Comparison of ENCODE assay signal across 14 cellular contexts in genomic region chr1:112026018-112026417, GRCh38. TPM values are rescaled to one million over a fixed set of nuclear protein-coding genes. Genes with fewer than 3 reads are reported as not detected.
"Had no signal": no experiment of that assay in that cellular context is flagged by ENCODE, and none has a peak within 500 bp of the region (broad histone marks: within the 10 kb centered on the region; RNA-seq: fewer than 3 reads in every experiment).

No MANE protein-coding gene starts in this region.

- H3K4me1 ChIP-seq: foreskin keratinocyte, sigmoid colon, suprapubic skin had no signal

- H3K9me3 ChIP-seq: sigmoid colon, suprapubic skin had no signal

- H3K4me3 ChIP-seq: sigmoid colon, suprapubic skin had no signal

- H3K27me3 ChIP-seq: brain microvascular endothelial cell, sigmoid colon had no signal

- H3K27ac ChIP-seq: brain microvascular endothelial cell, foreskin keratinocyte, sigmoid colon, suprapubic skin had no signal

- DNase-seq: activated CD4-positive, alpha-beta T cell treated with anti-CD3 and anti-CD28 coated beads for 4 hours; activated CD8-positive, alpha-beta memory T cell treated with anti-CD3 and anti-CD28 coated beads, Interleukin-2, amount 50 U/mL, for 4 hours; activated CD8-positive, alpha-beta T cell treated with anti-CD3 and anti-CD28 coated beads for 36 hours; activated gamma-delta T cell treated with Interleukin-2 at 50 U/mL for 16 hours; activated naive CD8-positive, alpha-beta T cell treated with anti-CD3 and anti-CD28 coated beads, Interleukin-2, amount 50 U/mL, for 24 hours; activated T-cell treated with anti-CD3 and anti-CD28 coated beads, Interleukin-2, amount 50 U/mL, for 72 hours; brain microvascular endothelial cell; foreskin keratinocyte; head of caudate nucleus; occipital lobe; sigmoid colon; stimulated activated CD4-positive, alpha-beta T cell treated with anti-CD3 and anti-CD28 coated beads, Interleukin-12 subunit alpha, Interleukin-12 subunit beta, amount 100 ng/mL, for 4 hours; stimulated activated naive CD4-positive, alpha-beta T cell treated with Interleukin-2 at 50 U/mL for 16 hours had no signal

- ATAC-seq: activated CD8-positive, alpha-beta T cell treated with anti-CD3 and anti-CD28 coated beads for 36 hours; activated naive CD8-positive, alpha-beta T cell treated with anti-CD3 and anti-CD28 coated beads, Interleukin-2, amount 50 U/mL, for 24 hours; activated T-cell treated with anti-CD3 and anti-CD28 coated beads, Interleukin-2, amount 50 U/mL, for 72 hours; foreskin keratinocyte had no signal

- H3K36me3 ChIP-seq: brain microvascular endothelial cell, sigmoid colon, suprapubic skin had no signal

RNA-seq across cellular contexts. Expression of gene KCND3, which starts 36.5 kb away (rescaled TPM):
- total RNA-seq: activated CD8-positive, alpha-beta T cell treated with anti-CD3 and anti-CD28 coated beads for 36 hours; activated T-cell treated with anti-CD3 and anti-CD28 coated beads, Interleukin-2, amount 50 U/mL, for 72 hours had no signal
